In genomic region chr12:68628698-68629097, GRCh38 we compare ENCODE assay signal across 1 cellular context.
TF ChIP-seq lines count a peak whose summit lies in the region.

No MANE protein-coding gene starts in this region.

TF ChIP-seq in GM12878, 131 proteins besides CTCF, POLR2A, EP300 and RAD21:
- no peak for TF ChIP-seq ZSCAN29 (IDR thresholded peaks at IDR 0.05)
- TF ChIP-seq ZNF592 (IDR thresholded peaks at IDR 0.05): no peak
- no peak for TF ChIP-seq IRF4 (IDR thresholded peaks at IDR 0.05; ENCODE audit: low read depth, low read length)
- no peak for TF ChIP-seq BCLAF1 (IDR thresholded peaks at IDR 0.05)
- no peak for TF ChIP-seq BCL3 (IDR thresholded peaks at IDR 0.05; ENCODE audit: borderline replicate concordance, insufficient read depth, low read depth, low read length, poor library complexity, severe bottlenecking)
- no peak for TF ChIP-seq ZBTB33 (IDR thresholded peaks at IDR 0.05)
